ENCODE assay signal across 2 cellular contexts in the genomic region with DNA sequence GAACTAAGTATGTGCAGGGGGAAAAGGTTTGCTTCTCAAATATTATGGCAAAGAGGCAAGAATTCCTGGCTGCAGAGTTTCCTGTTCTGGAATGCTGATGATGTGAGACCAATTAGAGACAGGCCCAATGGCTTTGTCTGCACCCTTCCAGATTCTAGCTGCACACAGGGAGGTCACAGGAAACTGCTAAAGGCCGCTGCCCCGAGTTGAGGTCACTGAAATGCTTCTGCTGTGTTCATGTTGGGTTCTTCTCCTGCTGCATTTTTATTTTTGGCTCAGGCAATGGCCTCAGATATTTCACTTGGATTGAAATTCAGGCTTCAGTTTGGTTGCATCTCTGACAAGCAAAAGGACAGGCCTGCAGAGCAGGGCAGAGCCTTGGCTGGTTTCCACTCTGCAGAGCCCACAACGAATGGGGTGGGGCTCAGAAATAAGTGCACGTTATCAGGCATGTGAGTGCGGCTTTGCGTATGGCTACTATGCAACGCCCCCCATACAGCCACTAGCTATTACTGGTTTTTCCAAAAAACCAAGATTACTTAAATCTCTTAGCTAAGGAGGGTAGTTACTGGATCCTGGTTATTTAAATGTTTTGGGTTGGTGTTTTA.
TF ChIP-seq lines count a peak whose summit lies in the region.

No MANE protein-coding gene starts in this region.

TF ChIP-seq in IMR-90, 13 proteins besides CTCF, POLR2A, EP300 and RAD21 (continued from another document):
- no peak for TF ChIP-seq CEBPB (IDR thresholded peaks at IDR 0.05; ENCODE audit: low read depth, low read length)
- TF ChIP-seq, protein P1, sequence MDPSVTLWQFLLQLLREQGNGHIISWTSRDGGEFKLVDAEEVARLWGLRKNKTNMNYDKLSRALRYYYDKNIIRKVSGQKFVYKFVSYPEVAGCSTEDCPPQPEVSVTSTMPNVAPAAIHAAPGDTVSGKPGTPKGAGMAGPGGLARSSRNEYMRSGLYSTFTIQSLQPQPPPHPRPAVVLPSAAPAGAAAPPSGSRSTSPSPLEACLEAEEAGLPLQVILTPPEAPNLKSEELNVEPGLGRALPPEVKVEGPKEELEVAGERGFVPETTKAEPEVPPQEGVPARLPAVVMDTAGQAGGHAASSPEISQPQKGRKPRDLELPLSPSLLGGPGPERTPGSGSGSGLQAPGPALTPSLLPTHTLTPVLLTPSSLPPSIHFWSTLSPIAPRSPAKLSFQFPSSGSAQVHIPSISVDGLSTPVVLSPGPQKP (IDR thresholded peaks at IDR 0.05; ENCODE audit: borderline replicate concordance, low read depth, low read length) = no peak
- TF ChIP-seq SMC3 (IDR thresholded peaks at IDR 0.05; ENCODE audit: low read depth, low read length) = no peak
- TF ChIP-seq RCOR1 (IDR thresholded peaks at IDR 0.05; ENCODE audit: insufficient replicate concordance, low read length) = no peak
- TF ChIP-seq, protein P2, sequence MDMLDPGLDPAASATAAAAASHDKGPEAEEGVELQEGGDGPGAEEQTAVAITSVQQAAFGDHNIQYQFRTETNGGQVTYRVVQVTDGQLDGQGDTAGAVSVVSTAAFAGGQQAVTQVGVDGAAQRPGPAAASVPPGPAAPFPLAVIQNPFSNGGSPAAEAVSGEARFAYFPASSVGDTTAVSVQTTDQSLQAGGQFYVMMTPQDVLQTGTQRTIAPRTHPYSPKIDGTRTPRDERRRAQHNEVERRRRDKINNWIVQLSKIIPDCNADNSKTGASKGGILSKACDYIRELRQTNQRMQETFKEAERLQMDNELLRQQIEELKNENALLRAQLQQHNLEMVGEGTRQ (IDR thresholded peaks at IDR 0.05; ENCODE audit: low read depth, low read length) = no peak
TF ChIP-seq in IMR-90: peak in this region for 0.

TF ChIP-seq in liver, 16 proteins besides CTCF, POLR2A, EP300 and RAD21:
- TF ChIP-seq, protein P3, sequence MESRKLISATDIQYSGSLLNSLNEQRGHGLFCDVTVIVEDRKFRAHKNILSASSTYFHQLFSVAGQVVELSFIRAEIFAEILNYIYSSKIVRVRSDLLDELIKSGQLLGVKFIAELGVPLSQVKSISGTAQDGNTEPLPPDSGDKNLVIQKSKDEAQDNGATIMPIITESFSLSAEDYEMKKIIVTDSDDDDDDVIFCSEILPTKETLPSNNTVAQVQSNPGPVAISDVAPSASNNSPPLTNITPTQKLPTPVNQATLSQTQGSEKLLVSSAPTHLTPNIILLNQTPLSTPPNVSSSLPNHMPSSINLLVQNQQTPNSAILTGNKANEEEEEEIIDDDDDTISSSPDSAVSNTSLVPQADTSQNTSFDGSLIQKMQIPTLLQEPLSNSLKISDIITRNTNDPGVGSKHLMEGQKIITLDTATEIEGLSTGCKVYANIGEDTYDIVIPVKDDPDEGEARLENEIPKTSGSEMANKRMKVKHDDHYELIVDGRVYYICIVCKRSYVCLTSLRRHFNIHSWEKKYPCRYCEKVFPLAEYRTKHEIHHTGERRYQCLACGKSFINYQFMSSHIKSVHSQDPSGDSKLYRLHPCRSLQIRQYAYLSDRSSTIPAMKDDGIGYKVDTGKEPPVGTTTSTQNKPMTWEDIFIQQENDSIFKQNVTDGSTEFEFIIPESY (IDR thresholded peaks at IDR 0.05) = no peak
- TF ChIP-seq, protein P4, sequence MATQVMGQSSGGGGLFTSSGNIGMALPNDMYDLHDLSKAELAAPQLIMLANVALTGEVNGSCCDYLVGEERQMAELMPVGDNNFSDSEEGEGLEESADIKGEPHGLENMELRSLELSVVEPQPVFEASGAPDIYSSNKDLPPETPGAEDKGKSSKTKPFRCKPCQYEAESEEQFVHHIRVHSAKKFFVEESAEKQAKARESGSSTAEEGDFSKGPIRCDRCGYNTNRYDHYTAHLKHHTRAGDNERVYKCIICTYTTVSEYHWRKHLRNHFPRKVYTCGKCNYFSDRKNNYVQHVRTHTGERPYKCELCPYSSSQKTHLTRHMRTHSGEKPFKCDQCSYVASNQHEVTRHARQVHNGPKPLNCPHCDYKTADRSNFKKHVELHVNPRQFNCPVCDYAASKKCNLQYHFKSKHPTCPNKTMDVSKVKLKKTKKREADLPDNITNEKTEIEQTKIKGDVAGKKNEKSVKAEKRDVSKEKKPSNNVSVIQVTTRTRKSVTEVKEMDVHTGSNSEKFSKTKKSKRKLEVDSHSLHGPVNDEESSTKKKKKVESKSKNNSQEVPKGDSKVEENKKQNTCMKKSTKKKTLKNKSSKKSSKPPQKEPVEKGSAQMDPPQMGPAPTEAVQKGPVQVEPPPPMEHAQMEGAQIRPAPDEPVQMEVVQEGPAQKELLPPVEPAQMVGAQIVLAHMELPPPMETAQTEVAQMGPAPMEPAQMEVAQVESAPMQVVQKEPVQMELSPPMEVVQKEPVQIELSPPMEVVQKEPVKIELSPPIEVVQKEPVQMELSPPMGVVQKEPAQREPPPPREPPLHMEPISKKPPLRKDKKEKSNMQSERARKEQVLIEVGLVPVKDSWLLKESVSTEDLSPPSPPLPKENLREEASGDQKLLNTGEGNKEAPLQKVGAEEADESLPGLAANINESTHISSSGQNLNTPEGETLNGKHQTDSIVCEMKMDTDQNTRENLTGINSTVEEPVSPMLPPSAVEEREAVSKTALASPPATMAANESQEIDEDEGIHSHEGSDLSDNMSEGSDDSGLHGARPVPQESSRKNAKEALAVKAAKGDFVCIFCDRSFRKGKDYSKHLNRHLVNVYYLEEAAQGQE (IDR thresholded peaks at IDR 0.05) = peak; percentile 32
- TF ChIP-seq NR2F2 (IDR thresholded peaks at IDR 0.05) (peak; percentile 97), RXRA (IDR thresholded peaks at IDR 0.05) (peak; percentile 82 to 85), SP1 (IDR thresholded peaks at IDR 0.05) (peak; percentile 54)
